In genomic region chr10:34370121-34370520, GRCh38 we compare ENCODE assay signal across 22 cellular contexts.
"Had no signal": no experiment of that assay in that cellular context is flagged by ENCODE, and none has a peak within 500 bp of the region (broad histone marks: within the 10 kb centered on the region; RNA-seq: fewer than 3 reads in every experiment).

No MANE protein-coding gene starts in this region.

- ATAC-seq: activated CD8-positive, alpha-beta memory T cell treated with anti-CD3 and anti-CD28 coated beads, Interleukin-2, amount 10 ng/mL, durations not matched to agents 7 days and 5 days; SK-N-SH treated with all-trans-retinoic acid at 6 μM for 48 hours; WTC11 had no signal

- DNase-seq: activated CD4-positive, alpha-beta T cell treated with anti-CD3 and anti-CD28 coated beads for 1 hour; activated CD4-positive, alpha-beta T cell treated with anti-CD3 and anti-CD28 coated beads, Interleukin-2, amount 10 ng/mL, durations not matched to agents 24 days and 14 days; activated CD4-positive, alpha-beta T cell treated with anti-CD3 and anti-CD28 coated beads, Interleukin-2, amount 50 U/mL, for 48 hours; activated CD8-positive, alpha-beta memory T cell treated with anti-CD3 and anti-CD28 coated beads, Interleukin-2, amount 10 ng/mL, durations not matched to agents 7 days and 5 days; activated effector memory CD4-positive, alpha-beta T cell treated with Interleukin-2 at 50 U/mL for 16 hours; activated naive CD4-positive, alpha-beta T cell; activated T-cell treated with anti-CD3 and anti-CD28 coated beads, Interleukin-2, amount 50 U/mL, for 24 hours; aorta; caudate nucleus; MM.1S; NCI-H146; NCI-H187 treated with DMSO at 0.1 percent for 48 hours; NCI-H2081 treated with DMSO at 0.1 percent for 48 hours; NCI-H2171 treated with DMSO at 0.1 percent for 48 hours; NCI-H345; NCI-H510A; NCI-H69; Peyer's patch; Right ventricle myocardium superior; SW 1271 had no signal
